In the genomic region with DNA sequence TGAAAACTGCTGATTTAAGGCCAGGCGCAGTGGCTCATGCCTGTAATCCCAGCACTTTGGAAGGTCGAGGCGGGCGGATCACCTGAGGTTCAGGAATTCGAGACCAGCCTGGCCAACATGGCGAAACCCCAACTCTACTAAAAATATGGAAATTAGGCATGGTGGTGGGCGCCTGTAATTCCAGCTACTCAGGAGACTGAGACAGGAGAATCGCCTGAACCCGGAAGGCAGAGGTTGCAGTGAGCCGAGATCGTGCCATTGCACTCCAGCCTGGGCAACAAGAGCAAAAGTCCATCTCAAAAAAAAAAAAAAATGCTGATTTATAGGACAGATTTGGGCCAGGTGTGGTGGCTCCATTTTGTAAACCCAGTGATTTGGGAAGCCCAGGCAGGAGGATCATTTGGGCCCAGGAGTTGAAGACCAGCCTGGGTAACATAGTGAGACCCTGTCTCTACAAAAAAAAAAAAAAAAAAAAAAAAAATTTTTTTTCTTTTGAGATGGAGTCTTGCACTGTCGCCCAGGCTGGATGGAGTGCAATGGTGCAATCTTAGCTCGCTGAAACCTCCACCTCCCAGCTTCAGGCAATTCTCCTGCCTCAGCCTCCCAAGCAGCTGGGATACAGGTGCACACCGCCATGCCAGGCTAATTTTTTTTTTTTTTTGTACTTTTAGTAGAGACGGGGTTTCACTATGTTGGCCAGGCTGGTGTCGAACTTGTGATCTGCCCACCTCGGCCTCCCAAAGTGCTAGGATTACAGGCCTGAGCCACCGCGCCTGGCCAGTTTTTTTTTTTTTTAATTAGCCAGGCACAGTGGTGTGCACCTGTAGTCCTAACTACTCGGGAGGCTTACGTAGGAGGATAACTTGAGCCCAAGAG, we compare ENCODE assay signal across 3 cellular contexts.
A peak's percentile ranks its signal among the peaks of the same experiment; 100 is the strongest.
TF ChIP-seq lines count a peak whose summit lies in the region.

No MANE protein-coding gene starts in this region.

TF ChIP-seq in HEK293, 187 proteins besides CTCF, POLR2A, EP300 and RAD21:
- peak; percentile 75; the same call in 1 of the 2 replicates for TF ChIP-seq SCRT1 (tag by site-specific recombination; IDR thresholded peaks at IDR 0.05; ENCODE audit: borderline replicate concordance)
- 0 out of 2 replicates have a peak, but pooled peaks have one; percentile 14 for TF ChIP-seq SP7 (tag by site-specific recombination; IDR thresholded peaks at IDR 0.05)
- peak; percentile 94 for TF ChIP-seq ZNF121 (tag by site-specific recombination; IDR thresholded peaks at IDR 0.05)
- TF ChIP-seq ZFHX2 (tag by site-specific recombination; conservative IDR thresholded peaks at IDR 0.05): peak; percentile 28; the same call in 1 of the 2 replicates
- TF ChIP-seq EGR2 (tag by site-specific recombination; IDR thresholded peaks at IDR 0.05; ENCODE audit: low read depth): 0 out of 2 replicates have a peak, but pooled peaks have one; percentile 9
- TF ChIP-seq ZNF335 (tag by site-specific recombination; conservative IDR thresholded peaks at IDR 0.05): 0 out of 2 replicates have a peak, but pooled peaks have one; percentile 21
- peak; percentile 43 for TF ChIP-seq SCRT2 (tag by site-specific recombination; IDR thresholded peaks at IDR 0.05)
- TF ChIP-seq, protein P1, sequence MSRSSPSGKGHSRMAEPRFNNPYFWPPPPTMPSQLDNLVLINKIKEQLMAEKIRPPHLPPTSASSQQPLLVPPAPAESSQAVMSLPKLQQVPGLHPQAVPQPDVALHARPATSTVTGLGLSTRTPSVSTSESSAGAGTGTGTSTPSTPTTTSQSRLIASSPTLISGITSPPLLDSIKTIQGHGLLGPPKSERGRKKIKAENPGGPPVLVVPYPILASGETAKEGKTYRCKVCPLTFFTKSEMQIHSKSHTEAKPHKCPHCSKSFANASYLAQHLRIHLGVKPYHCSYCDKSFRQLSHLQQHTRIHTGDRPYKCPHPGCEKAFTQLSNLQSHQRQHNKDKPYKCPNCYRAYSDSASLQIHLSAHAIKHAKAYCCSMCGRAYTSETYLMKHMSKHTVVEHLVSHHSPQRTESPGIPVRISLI (tag by site-specific recombination; IDR thresholded peaks at IDR 0.05): peak; percentile 91

TF ChIP-seq in HepG2, 621 proteins besides CTCF, POLR2A, EP300 and RAD21:
- TF ChIP-seq ZNF121 (CRISPR knock-in tag; IDR thresholded peaks at IDR 0.05) (0 out of 2 replicates have a peak, but pooled peaks have one; percentile 24), POLR2G (IDR thresholded peaks at IDR 0.05; ENCODE audit: low read depth, low read length) (peak; percentile 13; the same call in 1 of the 2 replicates)
- TF ChIP-seq, protein P1 (CRISPR knock-in tag; IDR thresholded peaks at IDR 0.05; ENCODE audit: borderline replicate concordance): peak; percentile 18; the same call in 1 of the 2 replicates
- TF ChIP-seq, protein P2, sequence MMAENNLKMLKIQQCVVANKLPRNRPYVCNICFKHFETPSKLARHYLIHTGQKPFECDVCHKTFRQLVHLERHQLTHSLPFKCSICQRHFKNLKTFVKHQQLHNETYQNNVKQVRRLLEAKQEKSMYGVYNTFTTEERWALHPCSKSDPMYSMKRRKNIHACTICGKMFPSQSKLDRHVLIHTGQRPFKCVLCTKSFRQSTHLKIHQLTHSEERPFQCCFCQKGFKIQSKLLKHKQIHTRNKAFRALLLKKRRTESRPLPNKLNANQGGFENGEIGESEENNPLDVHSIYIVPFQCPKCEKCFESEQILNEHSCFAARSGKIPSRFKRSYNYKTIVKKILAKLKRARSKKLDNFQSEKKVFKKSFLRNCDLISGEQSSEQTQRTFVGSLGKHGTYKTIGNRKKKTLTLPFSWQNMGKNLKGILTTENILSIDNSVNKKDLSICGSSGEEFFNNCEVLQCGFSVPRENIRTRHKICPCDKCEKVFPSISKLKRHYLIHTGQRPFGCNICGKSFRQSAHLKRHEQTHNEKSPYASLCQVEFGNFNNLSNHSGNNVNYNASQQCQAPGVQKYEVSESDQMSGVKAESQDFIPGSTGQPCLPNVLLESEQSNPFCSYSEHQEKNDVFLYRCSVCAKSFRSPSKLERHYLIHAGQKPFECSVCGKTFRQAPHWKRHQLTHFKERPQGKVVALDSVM (CRISPR knock-in tag; IDR thresholded peaks at IDR 0.05): peak; percentile 49; the same call in 1 of the 2 replicates

TF ChIP-seq in neural cell, 6 proteins besides CTCF, POLR2A, EP300 and RAD21:
- TF ChIP-seq POLR2AphosphoS5 (IDR thresholded peaks at IDR 0.05): peak; percentile 20
